Comparison of ENCODE assay signal across 23 cellular contexts in the genomic region with DNA sequence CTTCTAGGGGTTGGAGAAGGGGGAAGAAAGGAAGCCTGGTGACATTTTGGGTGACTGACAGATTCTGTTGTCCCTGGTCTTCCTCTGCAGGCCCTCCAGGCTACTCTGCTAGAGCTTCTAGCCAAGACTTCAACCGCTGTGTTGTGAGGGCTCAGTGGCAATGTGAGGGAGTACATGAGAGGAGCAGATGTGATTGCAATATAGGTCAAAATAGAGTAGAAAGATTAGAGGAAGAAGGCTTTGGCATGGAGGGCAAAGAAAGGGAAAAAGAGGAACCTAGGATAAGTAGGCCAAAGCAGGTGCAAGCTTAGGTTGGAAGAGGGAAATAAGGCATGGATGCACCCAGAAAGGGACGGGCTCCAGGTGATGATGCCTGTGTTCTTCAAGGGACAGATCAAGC.
"Had no signal": no experiment of that assay in that cellular context is flagged by ENCODE, and none has a peak within 500 bp of the region (broad histone marks: within the 10 kb centered on the region; RNA-seq: fewer than 3 reads in every experiment).

No MANE protein-coding gene starts in this region.

- H3K4me1 ChIP-seq: right lobe of liver had no signal

- H3K27me3 Mint-ChIP-seq: activated B cell treated with CpG ODN at 0.5 μM for 24 hours; activated CD8-positive, alpha-beta T cell treated with anti-CD3 and anti-CD28 coated beads for 36 hours; activated naive CD4-positive, alpha-beta T cell treated with anti-CD3 and anti-CD28 coated beads, Interleukin-2, amount 50 U/mL, for 24 hours; activated naive CD8-positive, alpha-beta T cell treated with anti-CD3 and anti-CD28 coated beads, Interleukin-2, amount 50 U/mL, for 24 hours; natural killer cell treated with Interleukin-12 subunit alpha and Interleukin-12 subunit beta and Interleukin-15 and Interleukin-18, amount 100 ng/mL, for 72 hours; stimulated activated memory B cell treated with anti-CD40 and anti-IgM and Interleukin-4, amounts not matched to agents 10 μg/mL and 1 μg/mL and 100 μg/mL, for 72 hours; stimulated activated naive CD8-positive, alpha-beta T cell treated with anti-CD3 and anti-CD28 coated beads, Interleukin-15, amount 100 ng/mL, for 72 hours; type B pancreatic cell had no signal

- H3K9me3 ChIP-seq: mucosa of descending colon, right lobe of liver, uterus had no signal

- H3K27me3 ChIP-seq: right lobe of liver, uterus had no signal

- H3K27ac Mint-ChIP-seq: activated B cell treated with CpG ODN at 0.5 μM for 24 hours; activated CD8-positive, alpha-beta T cell treated with anti-CD3 and anti-CD28 coated beads for 36 hours; activated naive CD4-positive, alpha-beta T cell treated with anti-CD3 and anti-CD28 coated beads, Interleukin-2, amount 50 U/mL, for 24 hours; activated naive CD8-positive, alpha-beta T cell treated with anti-CD3 and anti-CD28 coated beads, Interleukin-2, amount 50 U/mL, for 24 hours; activated T-helper 2 cell treated with anti-CD3 and anti-CD28 coated beads, Interferon-gamma antibody, Interleukin-2, Interleukin-4, amounts not matched to agents 10 μg/mL and 5 μg/mL and 100 μg/mL, durations not matched to agents 14 hours and 24 hours and 36 hours; natural killer cell treated with Interleukin-12 subunit alpha and Interleukin-12 subunit beta and Interleukin-15 and Interleukin-18, amount 100 ng/mL, for 72 hours; stimulated activated memory B cell treated with anti-CD40 and anti-IgM and Interleukin-4, amounts not matched to agents 10 μg/mL and 1 μg/mL and 100 μg/mL, for 72 hours; stimulated activated naive CD8-positive, alpha-beta T cell treated with anti-CD3 and anti-CD28 coated beads, Interleukin-15, amount 100 ng/mL, for 72 hours; type B pancreatic cell had no signal

- H3K36me3 Mint-ChIP-seq: natural killer cell treated with Interleukin-12 subunit alpha and Interleukin-12 subunit beta and Interleukin-15 and Interleukin-18, amount 100 ng/mL, for 72 hours; type B pancreatic cell had no signal

- DNase-seq: activated B cell treated with CpG ODN at 0.5 μM for 24 hours; activated CD4-positive, alpha-beta T cell treated with anti-CD3 and anti-CD28 coated beads, Interleukin-2, amount 50 U/mL, for 1 hour; activated CD8-positive, alpha-beta T cell treated with anti-CD3 and anti-CD28 coated beads for 36 hours; activated naive CD8-positive, alpha-beta T cell treated with anti-CD3 and anti-CD28 coated beads, Interleukin-2, amount 50 U/mL, for 24 hours; activated T-cell treated with anti-CD3 and anti-CD28 coated beads, Interleukin-2, amount 50 U/mL, for 4 hours; amygdala; caudate nucleus; head of caudate nucleus; hippocampal formation; left cardiac atrium; left ventricle myocardium superior; mucosa of descending colon; right lobe of liver; stimulated activated CD4-positive, alpha-beta T cell treated with anti-CD3 and anti-CD28 coated beads, Interleukin-12 subunit alpha, Interleukin-12 subunit beta, amount 100 ng/mL, for 4 hours; stimulated activated CD4-positive, alpha-beta T cell treated with anti-CD3 and anti-CD28 coated beads, Interleukin-4, amount 100 ng/mL, for 24 hours; stimulated activated naive CD8-positive, alpha-beta T cell treated with anti-CD3 and anti-CD28 coated beads, Interleukin-15, amount 100 ng/mL, for 72 hours; substantia nigra; uterus had no signal

- H3K27ac ChIP-seq: right lobe of liver had no signal

- ATAC-seq: activated CD8-positive, alpha-beta T cell treated with anti-CD3 and anti-CD28 coated beads for 36 hours; activated naive CD8-positive, alpha-beta T cell treated with anti-CD3 and anti-CD28 coated beads, Interleukin-2, amount 50 U/mL, for 24 hours; activated T-cell treated with anti-CD3 and anti-CD28 coated beads, Interleukin-2, amount 50 U/mL, for 4 hours; left cardiac atrium; left ventricle myocardium superior; mucosa of descending colon; natural killer cell treated with Interleukin-12 subunit alpha and Interleukin-12 subunit beta and Interleukin-15 and Interleukin-18, amount 100 ng/mL, for 72 hours; right lobe of liver; stimulated activated memory B cell treated with anti-CD40 and anti-IgM and Interleukin-4, amounts not matched to agents 10 μg/mL and 1 μg/mL and 100 μg/mL, for 72 hours; stimulated activated naive CD8-positive, alpha-beta T cell treated with anti-CD3 and anti-CD28 coated beads, Interleukin-15, amount 100 ng/mL, for 72 hours had no signal

- H3K4me3 Mint-ChIP-seq: activated B cell treated with CpG ODN at 0.5 μM for 24 hours; activated CD8-positive, alpha-beta T cell treated with anti-CD3 and anti-CD28 coated beads for 36 hours; activated naive CD4-positive, alpha-beta T cell treated with anti-CD3 and anti-CD28 coated beads, Interleukin-2, amount 50 U/mL, for 24 hours; activated naive CD8-positive, alpha-beta T cell treated with anti-CD3 and anti-CD28 coated beads, Interleukin-2, amount 50 U/mL, for 24 hours; activated T-cell treated with anti-CD3 and anti-CD28 coated beads, Interleukin-2, amount 50 U/mL, for 4 hours; natural killer cell treated with Interleukin-12 subunit alpha and Interleukin-12 subunit beta and Interleukin-15 and Interleukin-18, amount 100 ng/mL, for 72 hours; stimulated activated memory B cell treated with anti-CD40 and anti-IgM and Interleukin-4, amounts not matched to agents 10 μg/mL and 1 μg/mL and 100 μg/mL, for 72 hours; stimulated activated naive CD8-positive, alpha-beta T cell treated with anti-CD3 and anti-CD28 coated beads, Interleukin-15, amount 100 ng/mL, for 72 hours; type B pancreatic cell had no signal

- H3K4me1 Mint-ChIP-seq: activated B cell treated with CpG ODN at 0.5 μM for 24 hours; activated naive CD4-positive, alpha-beta T cell treated with anti-CD3 and anti-CD28 coated beads, Interleukin-2, amount 50 U/mL, for 24 hours; activated naive CD8-positive, alpha-beta T cell treated with anti-CD3 and anti-CD28 coated beads, Interleukin-2, amount 50 U/mL, for 24 hours; stimulated activated memory B cell treated with anti-CD40 and anti-IgM and Interleukin-4, amounts not matched to agents 10 μg/mL and 1 μg/mL and 100 μg/mL, for 72 hours; stimulated activated naive CD8-positive, alpha-beta T cell treated with anti-CD3 and anti-CD28 coated beads, Interleukin-15, amount 100 ng/mL, for 72 hours had no signal

- H3K9me3 Mint-ChIP-seq: activated B cell treated with CpG ODN at 0.5 μM for 24 hours; activated CD8-positive, alpha-beta T cell treated with anti-CD3 and anti-CD28 coated beads for 36 hours; activated naive CD4-positive, alpha-beta T cell treated with anti-CD3 and anti-CD28 coated beads, Interleukin-2, amount 50 U/mL, for 24 hours; activated naive CD8-positive, alpha-beta T cell treated with anti-CD3 and anti-CD28 coated beads, Interleukin-2, amount 50 U/mL, for 24 hours; activated T-cell treated with anti-CD3 and anti-CD28 coated beads, Interleukin-2, amount 50 U/mL, for 4 hours; activated T-helper 2 cell treated with anti-CD3 and anti-CD28 coated beads, Interferon-gamma antibody, Interleukin-2, Interleukin-4, amounts not matched to agents 10 μg/mL and 5 μg/mL and 100 μg/mL, durations not matched to agents 14 hours and 24 hours and 36 hours; natural killer cell treated with Interleukin-12 subunit alpha and Interleukin-12 subunit beta and Interleukin-15 and Interleukin-18, amount 100 ng/mL, for 72 hours; stimulated activated memory B cell treated with anti-CD40 and anti-IgM and Interleukin-4, amounts not matched to agents 10 μg/mL and 1 μg/mL and 100 μg/mL, for 72 hours; stimulated activated naive CD8-positive, alpha-beta T cell treated with anti-CD3 and anti-CD28 coated beads, Interleukin-15, amount 100 ng/mL, for 72 hours; type B pancreatic cell had no signal
